ENCODE assay signal across 2 cellular contexts in genomic region chr4:184804621-184805020, GRCh38.
TF ChIP-seq lines count a peak whose summit lies in the region.

No MANE protein-coding gene starts in this region.

TF ChIP-seq in liver, 16 proteins besides CTCF, POLR2A, EP300 and RAD21 (continued from another document):
- TF ChIP-seq ATF3 (IDR thresholded peaks at IDR 0.05) (no peak), YY1 (IDR thresholded peaks at IDR 0.05) (no peak), REST (IDR thresholded peaks at IDR 0.05) (no peak)

TF ChIP-seq in HepG2, 621 proteins besides CTCF, POLR2A, EP300 and RAD21:
- TF ChIP-seq, protein P1, sequence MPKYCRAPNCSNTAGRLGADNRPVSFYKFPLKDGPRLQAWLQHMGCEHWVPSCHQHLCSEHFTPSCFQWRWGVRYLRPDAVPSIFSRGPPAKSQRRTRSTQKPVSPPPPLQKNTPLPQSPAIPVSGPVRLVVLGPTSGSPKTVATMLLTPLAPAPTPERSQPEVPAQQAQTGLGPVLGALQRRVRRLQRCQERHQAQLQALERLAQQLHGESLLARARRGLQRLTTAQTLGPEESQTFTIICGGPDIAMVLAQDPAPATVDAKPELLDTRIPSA (CRISPR knock-in tag; IDR thresholded peaks at IDR 0.05; ENCODE audit: borderline replicate concordance): no peak
- TF ChIP-seq CBFB (CRISPR knock-in tag; IDR thresholded peaks at IDR 0.05) (no peak), ZFP90 (CRISPR knock-in tag; IDR thresholded peaks at IDR 0.05; ENCODE audit: borderline replicate concordance) (no peak), CBX5 (CRISPR knock-in tag; IDR thresholded peaks at IDR 0.05; ENCODE audit: borderline replicate concordance) (no peak), FOSL1 (CRISPR knock-in tag; IDR thresholded peaks at IDR 0.05; ENCODE audit: borderline replicate concordance) (no peak)
TF ChIP-seq in HepG2: peak in this region for 0.
